In genomic region chr10:70843333-70843732, GRCh38 we compare ENCODE assay signal across 16 cellular contexts. TPM values are rescaled to one million over a fixed set of nuclear protein-coding genes. Genes with fewer than 3 reads are reported as not detected.
"Had no signal": no experiment of that assay in that cellular context is flagged by ENCODE, and none has a peak within 500 bp of the region (broad histone marks: within the 10 kb centered on the region; RNA-seq: fewer than 3 reads in every experiment).

No MANE protein-coding gene starts in this region.

- DNase-seq: activated B cell treated with CpG ODN at 0.5 μM for 24 hours; activated CD4-positive, alpha-beta T cell treated with anti-CD3 and anti-CD28 coated beads for 48 hours; activated CD8-positive, alpha-beta T cell treated with anti-CD3 and anti-CD28 coated beads for 36 hours; activated gamma-delta T cell; activated T-cell treated with anti-CD3 and anti-CD28 coated beads, Interleukin-2, amount 50 U/mL, for 4 hours; caudate nucleus; effector CD8-positive, alpha-beta T cell; esophagus squamous epithelium; mesendoderm; nucleus accumbens; right cardiac atrium; spleen; stomach; testis had no signal

- H3K9me3 ChIP-seq: esophagus squamous epithelium, spleen, stomach, testis had no signal

- H3K27ac ChIP-seq: coronary artery, esophagus squamous epithelium, spleen, stomach, testis had no signal

- H3K4me3 ChIP-seq: coronary artery, esophagus squamous epithelium, spleen, stomach, testis had no signal

- FAIRE-seq: endothelial cell of umbilical vein had no signal

- H3K27me3 ChIP-seq: esophagus squamous epithelium, spleen, stomach, testis had no signal

- H3K4me1 ChIP-seq: spleen had no signal

RNA-seq across cellular contexts. Expression of gene TBATA, which starts 58.2 kb away (rescaled TPM):
- polyA plus RNA-seq: endothelial cell of umbilical vein, stomach had no signal
